In the genomic region with DNA sequence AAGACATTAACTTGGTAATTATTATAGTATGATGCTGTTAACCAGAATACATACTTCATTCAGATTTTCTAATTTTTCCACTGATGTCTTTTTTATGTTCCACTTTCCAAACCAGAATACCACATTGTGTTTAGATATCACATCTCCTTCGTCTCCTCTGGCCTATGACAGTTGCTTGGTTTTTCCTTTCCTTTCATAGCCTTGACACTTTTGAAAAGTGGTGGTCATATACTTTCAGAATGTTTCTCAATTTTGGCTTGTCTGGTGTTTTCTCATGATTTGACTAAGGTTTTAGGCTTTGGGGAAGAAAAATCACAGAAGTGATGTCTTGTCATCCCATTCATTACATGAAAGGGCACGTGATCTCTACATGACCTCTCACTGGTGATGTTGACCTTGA, we compare ENCODE assay signal across 26 cellular contexts. TPM values are rescaled to one million over a fixed set of nuclear protein-coding genes. Genes with fewer than 3 reads are reported as not detected.
"Had no signal": no experiment of that assay in that cellular context is flagged by ENCODE, and none has a peak within 500 bp of the region (broad histone marks: within the 10 kb centered on the region; RNA-seq: fewer than 3 reads in every experiment).

No MANE protein-coding gene starts in this region.

- H3K9me3 Mint-ChIP-seq: natural killer cell had no signal

- H3K36me3 Mint-ChIP-seq: natural killer cell; stimulated activated memory B cell treated with anti-CD40 and anti-IgM and Interleukin-4, amounts not matched to agents 10 μg/mL and 1 μg/mL and 100 μg/mL, for 72 hours had no signal

- H3K27ac ChIP-seq: esophagus muscularis mucosa, foreskin keratinocyte, gastroesophageal sphincter, heart left ventricle, hepatocyte, ovary, psoas muscle, sigmoid colon, stomach, thyroid gland, vagina had no signal

- H3K4me3 Mint-ChIP-seq: memory B cell; natural killer cell; stimulated activated memory B cell treated with anti-CD40 and anti-IgM and Interleukin-4, amounts not matched to agents 10 μg/mL and 1 μg/mL and 100 μg/mL, for 72 hours had no signal

- ATAC-seq: foreskin keratinocyte; gastroesophageal sphincter; heart left ventricle; left lobe of liver; natural killer cell; psoas muscle; right cardiac atrium; stimulated activated memory B cell treated with anti-CD40 and anti-IgM and Interleukin-4, amounts not matched to agents 10 μg/mL and 1 μg/mL and 100 μg/mL, for 72 hours had no signal

- H3K27ac Mint-ChIP-seq: memory B cell; natural killer cell; stimulated activated memory B cell treated with anti-CD40 and anti-IgM and Interleukin-4, amounts not matched to agents 10 μg/mL and 1 μg/mL and 100 μg/mL, for 72 hours had no signal

- DNase-seq: dermis blood vessel endothelial cell; effector memory CD4-positive, alpha-beta T cell; foreskin keratinocyte; heart left ventricle; kidney; natural killer cell; occipital lobe; ovary; posterior cingulate gyrus; psoas muscle; right cardiac atrium; sigmoid colon; stimulated activated CD4-positive, alpha-beta T cell treated with anti-CD3 and anti-CD28 coated beads, Interleukin-2, amount 100 ng/mL, for 24 hours; stimulated activated CD4-positive, alpha-beta T cell treated with anti-CD3 and anti-CD28 coated beads, Interleukin-4, amount 100 ng/mL, for 24 hours; stomach; thyroid gland had no signal

- H3K4me1 Mint-ChIP-seq: memory B cell; natural killer cell; stimulated activated memory B cell treated with anti-CD40 and anti-IgM and Interleukin-4, amounts not matched to agents 10 μg/mL and 1 μg/mL and 100 μg/mL, for 72 hours had no signal

RNA-seq across cellular contexts. Expression of gene RIMS4, which starts 24.3 kb away (rescaled TPM):
- total RNA-seq: dermis blood vessel endothelial cell, endothelial cell of umbilical vein, epithelial cell of proximal tubule, foreskin keratinocyte, left lobe of liver, liver, natural killer cell had no signal
